10 cellular contexts compared by ENCODE assay signal in genomic region chr22:29120098-29120776, GRCh38. TPM values are rescaled to one million over a fixed set of nuclear protein-coding genes. Genes with fewer than 3 reads are reported as not detected.
DNase-seq lines count a peak whose midpoint lies in the region; ATAC-seq, FAIRE-seq and TF ChIP-seq lines count a peak whose summit lies in the region.
"Not testable (repeated sequence)": the region's sequence is repeated elsewhere in the genome, so short reads cannot be mapped to it uniquely, and the experiment has no call there.
"Had no signal": no experiment of that assay in that cellular context is flagged by ENCODE, and none has a peak within 500 bp of the region (broad histone marks: within the 10 kb centered on the region; RNA-seq: fewer than 3 reads in every experiment).

No MANE protein-coding gene starts in this region.

- in situ Hi-C loops in HepG2 (cut with HindIII; ENCODE audit: extremely low pct_ligation_motif_present, low pct_unique_long_range_greater_than_20kb): not testable (repeated sequence)

- H3K4me2 ChIP-seq in A549; HepG2 (ENCODE audit: low read depth, low read length): not testable (repeated sequence)

- DNase-seq in A549 (ENCODE audit: low read depth in 1 of 2, low spot score in 1 of 2); GM12891 (ENCODE audit: insufficient read length, low spot score); activated CD8-positive, alpha-beta T cell treated with anti-CD3 and anti-CD28 coated beads, Interleukin-2, amount 10 ng/mL, durations not matched to agents 7 days and 5 days; breast epithelium (ENCODE audit: low spot score in 2 of 2); HepG2 (ENCODE audit: low spot score); urothelium cell line (ENCODE audit: low spot score): not testable (repeated sequence)
- peak; percentile 44 for DNase-seq in NAMALWA (ENCODE audit: low spot score)

- H3K27ac Mint-ChIP-seq in activated CD8-positive, alpha-beta T cell treated with anti-CD3 and anti-CD28 coated beads, Interleukin-2, amount 10 ng/mL, durations not matched to agents 7 days and 5 days: peak overlapping the region; percentile 65

- H2AFZ ChIP-seq in HepG2 (ENCODE audit: low read length): not testable (repeated sequence)

- not testable (repeated sequence) for H3K79me2 ChIP-seq in HepG2 (ENCODE audit: insufficient read depth, low read length)

- not testable (repeated sequence) for TF ChIP-seq RAD21 in A549 (conservative IDR thresholded peaks at IDR 0.05 in 1 of 2, IDR thresholded peaks at IDR 0.05 in 1 of 2); HepG2 (CRISPR knock-in tag; IDR thresholded peaks at IDR 0.05)

- not testable (repeated sequence) for H4K20me1 ChIP-seq in HepG2 (ENCODE audit: insufficient read depth, low read length)

- 87% methylated on average over 6 of the region's 7 CpGs for WGBS in A549 (ENCODE audit: missing lambda C conversion rate)
- 90% methylated on average over 6 of the region's 7 CpGs for WGBS in HepG2 (ENCODE audit: low lambda C conversion rate)

- H3K4me3 Mint-ChIP-seq in activated CD8-positive, alpha-beta T cell treated with anti-CD3 and anti-CD28 coated beads, Interleukin-2, amount 10 ng/mL, durations not matched to agents 7 days and 5 days: not testable (repeated sequence)

- not testable (repeated sequence) for TF ChIP-seq CTCF in A549 (IDR thresholded peaks at IDR 0.05); breast epithelium (IDR thresholded peaks at IDR 0.05); HepG2 (CRISPR knock-in tag; IDR thresholded peaks at IDR 0.05)

- not testable (repeated sequence) for H3K9me3 ChIP-seq in A549; breast epithelium; HepG2 (ENCODE audit: low read length)

- H3K4me1 Mint-ChIP-seq in activated CD8-positive, alpha-beta T cell treated with anti-CD3 and anti-CD28 coated beads, Interleukin-2, amount 10 ng/mL, durations not matched to agents 7 days and 5 days (ENCODE audit: low read depth): peaks cover 43% of the 10 kb centered on the region

- H3K4me1 ChIP-seq in A549, breast epithelium: not testable (repeated sequence)
- H3K4me1 ChIP-seq in HepG2 (ENCODE audit: insufficient read depth, low read length): peaks cover 39% of the 10 kb centered on the region

- H3K27ac ChIP-seq in A549; HepG2 (ENCODE audit: extremely low read length, insufficient read depth, low read length): not testable (repeated sequence)
- peak overlapping the region; percentile 49 to 81 for H3K27ac ChIP-seq in breast epithelium
- H3K27ac ChIP-seq in skin epidermis: peak overlapping the region in 12 of 21 experiments; percentile 2 to 75 (median 42)

- not testable (repeated sequence) for TF ChIP-seq POLR2A in A549 (IDR thresholded peaks at IDR 0.05; ENCODE audit: low read length); GM12891 (IDR thresholded peaks at IDR 0.05; ENCODE audit: low read depth, low read length); breast epithelium (IDR thresholded peaks at IDR 0.05); HepG2 (IDR thresholded peaks at IDR 0.05; ENCODE audit: insufficient read depth in 1 of 2, low read depth in 2 of 2, low read length in 2 of 2)

- not testable (repeated sequence) for BruUV-seq in HepG2 (replicated peaks; lab: Mats Ljungman, UMichigan)

- POLR2A ChIA-PET in A549 (lab: Yijun Ruan, JAX); activated CD8-positive, alpha-beta T cell treated with anti-CD3 and anti-CD28 coated beads, Interleukin-2, amount 10 ng/mL, durations not matched to agents 7 days and 5 days (lab: Charles Lee); HepG2 (lab: Yijun Ruan, JAX): not testable (repeated sequence)

- not testable (repeated sequence) for H3K9me3 Mint-ChIP-seq in activated CD8-positive, alpha-beta T cell treated with anti-CD3 and anti-CD28 coated beads, Interleukin-2, amount 10 ng/mL, durations not matched to agents 7 days and 5 days (ENCODE audit: insufficient read depth)

- H3K4me3 ChIP-seq in A549; breast epithelium; HepG2 (replicated peaks in 1 of 3; ENCODE audit: insufficient read depth in 1 of 3, low read depth in 2 of 3, low read length in 3 of 3); skin epidermis: not testable (repeated sequence)

- intact Hi-C loops in breast epithelium (cut with DNase I; ENCODE audit: low total_unique reads); HepG2 (cut with micrococcal nuclease; ENCODE audit: unreplicated experiment): not testable (repeated sequence)

- H3K9ac ChIP-seq in HepG2 (ENCODE audit: insufficient read depth, low read depth, low read length): not testable (repeated sequence)

- not testable (repeated sequence) for TF ChIP-seq EP300 in A549 (IDR thresholded peaks at IDR 0.05); HepG2 (IDR thresholded peaks at IDR 0.05; ENCODE audit: low read depth in 2 of 2, low read length in 2 of 2); HepG2 (CRISPR knock-in tag; IDR thresholded peaks at IDR 0.05; ENCODE audit: borderline replicate concordance)

- not testable (repeated sequence) for ATAC-seq in A549; activated CD8-positive, alpha-beta T cell treated with anti-CD3 and anti-CD28 coated beads, Interleukin-2, amount 10 ng/mL, durations not matched to agents 7 days and 5 days; HepG2

- H3K36me3 Mint-ChIP-seq in activated CD8-positive, alpha-beta T cell treated with anti-CD3 and anti-CD28 coated beads, Interleukin-2, amount 10 ng/mL, durations not matched to agents 7 days and 5 days (ENCODE audit: low read depth): peaks cover 20% of the 10 kb centered on the region

- FAIRE-seq in A549 (lab: Jason Lieb, UNC); HepG2 (lab: Jason Lieb, UNC): not testable (repeated sequence)
- peak; percentile 64 for FAIRE-seq in GM12891 (lab: Jason Lieb, UNC)
- peak; percentile 99 for FAIRE-seq in urothelium cell line (lab: Jason Lieb, UNC)

- H3K36me3 ChIP-seq in breast epithelium; HepG2 (replicated peaks in 1 of 2; ENCODE audit: control insufficient read depth in 1 of 2, insufficient read depth in 2 of 2, low read length in 2 of 2): not testable (repeated sequence)

- peaks cover 20% of the 10 kb centered on the region for H3K27me3 Mint-ChIP-seq in activated CD8-positive, alpha-beta T cell treated with anti-CD3 and anti-CD28 coated beads, Interleukin-2, amount 10 ng/mL, durations not matched to agents 7 days and 5 days (ENCODE audit: low read depth)

- CTCF ChIA-PET in A549 (lab: Yijun Ruan, JAX); activated CD8-positive, alpha-beta T cell treated with anti-CD3 and anti-CD28 coated beads, Interleukin-2, amount 10 ng/mL, durations not matched to agents 7 days and 5 days (lab: Charles Lee); HepG2 (lab: Yijun Ruan, JAX; ENCODE audit: low intra/inter-chr PET ratio, low total read pairs): not testable (repeated sequence)

- H3K27me3 ChIP-seq in breast epithelium; HepG2 (ENCODE audit: control insufficient read depth in 1 of 2, insufficient read depth in 2 of 2, low read length in 2 of 2): not testable (repeated sequence)

RNA-seq across cellular contexts. Expression of gene KREMEN1, which starts 47.4 kb away (rescaled TPM):
- polyA plus RNA-seq in A549 (2011; rRNA removed) (1.7 and 2.4 TPM in 2 replicates), A549 (2017; fragmentation: RNase III; extraction: RNeasy Plus Mini Kit Qiagen cat#74134 plus additional on column Dnase treatment) (2.5 to 2.7 TPM (median 2.7 TPM) in 3 replicates), HepG2 (2011; rRNA removed) (8.9 and 9.8 TPM in 2 replicates)
- 1.5 and 2.4 TPM in 2 replicates for polyA plus RNA-seq in A549 (2012; cell fraction: cytosol; rRNA removed)
- polyA plus RNA-seq in A549 (2012; cell fraction: nucleus; rRNA removed): 2.1 TPM in 2 replicates
- 3.7 and 4.5 TPM in 2 replicates for polyA minus RNA-seq in A549 (2011; rRNA and poly(A)+ RNA removed)
- 0.26 TPM for polyA plus RNA-seq in GM12891 (2012; ENCODE audit: low read depth, missing spikeins)
- under 1 TPM in 1 of 2 experiments, not detected in 1; 0.16 TPM for total RNA-seq in activated CD8-positive, alpha-beta T cell treated with anti-CD3 and anti-CD28 coated beads, Interleukin-2, amount 10 ng/mL, durations not matched to agents 7 days and 5 days
- total RNA-seq in breast epithelium (10 to 100 TPM in 2 of 3 donors, 1 to 10 TPM in 1; 9.5 to 13.6 (median 13.5) TPM), HepG2 (2016; rRNA removed; fragmentation: Illumina TruSeq; extraction: Trizol) (10.2 and 13.8 TPM in 2 replicates)
- 1.6 and 2.8 TPM in 2 replicates for total RNA-seq in HepG2 (2016; cell fraction: cytosol; rRNA removed; fragmentation: Illumina TruSeq; extraction: Trizol; ENCODE audit: low read depth)
- total RNA-seq in HepG2 (2016; cell fraction: insoluble cytoplasmic fraction; rRNA removed; fragmentation: Illumina TruSeq; extraction: Trizol): 8.1 and 13.9 TPM in 2 replicates
- total RNA-seq in HepG2 (2016; cell fraction: membrane; rRNA removed; fragmentation: Illumina TruSeq; extraction: Trizol): 6.5 and 7.3 TPM in 2 replicates
- total RNA-seq in HepG2 (2016; cell fraction: nucleus; rRNA removed; fragmentation: Illumina TruSeq; extraction: Trizol): 10.2 and 12.6 TPM in 2 replicates
- 8.5 and 10.8 TPM in 2 replicates for polyA plus RNA-seq in HepG2 (2011; cell fraction: cytosol; rRNA removed)
- polyA plus RNA-seq in HepG2 (2011; cell fraction: nucleus; rRNA removed): 5.2 and 6.3 TPM in 2 replicates
- polyA plus RNA-seq in HepG2 (2012): 5.6 and 7.9 TPM in 2 replicates
- 1.5 TPM in 2 replicates for polyA plus RNA-seq in HepG2 (2016; cell fraction: cytosol; fragmentation: Illumina TruSeq; extraction: Trizol; ENCODE audit: low read depth)
- polyA plus RNA-seq in HepG2 (2016; cell fraction: insoluble cytoplasmic fraction; fragmentation: Illumina TruSeq; extraction: Trizol; ENCODE audit: low read depth): 9.5 and 11.0 TPM in 2 replicates
- polyA plus RNA-seq in HepG2 (2016; cell fraction: membrane; fragmentation: Illumina TruSeq; extraction: Trizol; ENCODE audit: low read depth): 4.1 and 5.6 TPM in 2 replicates
- 20.4 and 21.5 TPM in 2 replicates for polyA plus RNA-seq in HepG2 (2016; cell fraction: nucleus; fragmentation: Illumina TruSeq; extraction: Trizol; ENCODE audit: insufficient read depth, low read depth)
- 1.5 and 13.8 TPM in 2 replicates for polyA minus RNA-seq in HepG2 (2011; rRNA and poly(A)+ RNA removed; ENCODE audit: low replicate concordance)
- polyA minus RNA-seq in HepG2 (2011; cell fraction: cytosol; rRNA and poly(A)+ RNA removed): 5.3 and 6.3 TPM in 2 replicates
- 1.8 and 2.7 TPM in 2 replicates for polyA minus RNA-seq in HepG2 (2011; cell fraction: nucleus; rRNA and poly(A)+ RNA removed)
- polyA plus RNA-seq: CD8-positive, alpha-beta memory T cell had no signal

RNA-seq across cellular contexts. Expression of gene C22orf31, which starts 58.6 kb away (rescaled TPM):
- polyA plus RNA-seq in A549 (2011; rRNA removed) (not detected in 2 replicates), A549 (2017; fragmentation: RNase III; extraction: RNeasy Plus Mini Kit Qiagen cat#74134 plus additional on column Dnase treatment) (not detected in 3 replicates), HepG2 (2011; rRNA removed) (not detected in 2 replicates)
- polyA plus RNA-seq in A549 (2012; cell fraction: cytosol; rRNA removed): not detected in 2 replicates
- not detected in 2 replicates for polyA plus RNA-seq in A549 (2012; cell fraction: nucleus; rRNA removed)
- polyA minus RNA-seq in A549 (2011; rRNA and poly(A)+ RNA removed): not detected in 2 replicates
- not detected for polyA plus RNA-seq in GM12891 (2012; ENCODE audit: low read depth, missing spikeins)
- total RNA-seq in activated CD8-positive, alpha-beta T cell treated with anti-CD3 and anti-CD28 coated beads, Interleukin-2, amount 10 ng/mL, durations not matched to agents 7 days and 5 days: not detected
- total RNA-seq in breast epithelium (under 1 TPM in 1 of 3 donors, not detected in 2; 0.73 TPM), HepG2 (2016; rRNA removed; fragmentation: Illumina TruSeq; extraction: Trizol) (not detected in 2 replicates)
- total RNA-seq in HepG2 (2016; cell fraction: cytosol; rRNA removed; fragmentation: Illumina TruSeq; extraction: Trizol; ENCODE audit: low read depth): not detected in 2 replicates
- 0.19 TPM in 1 of 2 replicates, not detected in the other for total RNA-seq in HepG2 (2016; cell fraction: insoluble cytoplasmic fraction; rRNA removed; fragmentation: Illumina TruSeq; extraction: Trizol)
- total RNA-seq in HepG2 (2016; cell fraction: membrane; rRNA removed; fragmentation: Illumina TruSeq; extraction: Trizol): not detected in 2 replicates
- not detected in 2 replicates for total RNA-seq in HepG2 (2016; cell fraction: nucleus; rRNA removed; fragmentation: Illumina TruSeq; extraction: Trizol)
- polyA plus RNA-seq in HepG2 (2011; cell fraction: cytosol; rRNA removed): not detected in 2 replicates
- polyA plus RNA-seq in HepG2 (2011; cell fraction: nucleus; rRNA removed): not detected in 2 replicates
- polyA plus RNA-seq in HepG2 (2012): not detected in 2 replicates
- polyA plus RNA-seq in HepG2 (2016; cell fraction: cytosol; fragmentation: Illumina TruSeq; extraction: Trizol; ENCODE audit: low read depth): 0.25 TPM in 1 of 2 replicates, not detected in the other
- polyA plus RNA-seq in HepG2 (2016; cell fraction: insoluble cytoplasmic fraction; fragmentation: Illumina TruSeq; extraction: Trizol; ENCODE audit: low read depth): not detected in 2 replicates
- not detected in 2 replicates for polyA plus RNA-seq in HepG2 (2016; cell fraction: membrane; fragmentation: Illumina TruSeq; extraction: Trizol; ENCODE audit: low read depth)
- polyA plus RNA-seq in HepG2 (2016; cell fraction: nucleus; fragmentation: Illumina TruSeq; extraction: Trizol; ENCODE audit: insufficient read depth, low read depth): not detected in 2 replicates
- not detected in 2 replicates for polyA minus RNA-seq in HepG2 (2011; rRNA and poly(A)+ RNA removed; ENCODE audit: low replicate concordance)
- not detected in 2 replicates for polyA minus RNA-seq in HepG2 (2011; cell fraction: cytosol; rRNA and poly(A)+ RNA removed)
- not detected in 2 replicates for polyA minus RNA-seq in HepG2 (2011; cell fraction: nucleus; rRNA and poly(A)+ RNA removed)
- total RNA-seq: CD8-positive, alpha-beta memory T cell; HFFc6 had no signal
- polyA plus RNA-seq: CD8-positive, alpha-beta memory T cell had no signal
